ENCODE assay signal across 11 cellular contexts in genomic region chr2:218317232-218317630, GRCh38. TPM values are rescaled to one million over a fixed set of nuclear protein-coding genes. Genes with fewer than 3 reads are reported as not detected.
DNase-seq lines count a peak whose midpoint lies in the region; ATAC-seq, FAIRE-seq and TF ChIP-seq lines count a peak whose summit lies in the region.
"Had no signal": no experiment of that assay in that cellular context is flagged by ENCODE, and none has a peak within 500 bp of the region (broad histone marks: within the 10 kb centered on the region; RNA-seq: fewer than 3 reads in every experiment).

No MANE protein-coding gene starts in this region.

- no peak for TF ChIP-seq EP300 in K562 (IDR thresholded peaks at IDR 0.05; ENCODE audit: low read length)

- peaks cover 5% of the 10 kb centered on the region for H3K27me3 Mint-ChIP-seq in activated naive CD4-positive, alpha-beta T cell treated with anti-CD3 and anti-CD28 coated beads, Interleukin-2, amount 10 ng/mL, durations not matched to agents 7 days and 5 days
- H3K27me3 Mint-ChIP-seq in type B pancreatic cell = no peaks in the 10 kb centered on the region

- H3K36me3 ChIP-seq in K562 (ENCODE audit: control insufficient read depth, insufficient read depth, low read length) = no peaks in the 10 kb centered on the region

- intact Hi-C loops in K562 (cut with micrococcal nuclease) = no loop called here

- no peak for FAIRE-seq in K562 (lab: Jason Lieb, UNC)
- FAIRE-seq in GM19239 (lab: Jason Lieb, UNC) = no peak
- FAIRE-seq: frontal cortex, urothelium cell line had no signal

- DNase-seq in activated naive CD4-positive, alpha-beta T cell treated with anti-CD3 and anti-CD28 coated beads, Interleukin-2, amount 10 ng/mL, durations not matched to agents 7 days and 5 days = no peak
- no peak for DNase-seq in activated naive CD4-positive, alpha-beta T cell treated with anti-CD3 and anti-CD28 coated beads, Interleukin-2, amount 50 U/mL, for 72 hours (ENCODE audit: low spot score in 2 of 2)
- DNase-seq in K562 (ENCODE audit: extremely low read depth in 1 of 4, low spot score in 3 of 4) (no peak), type B pancreatic cell (ENCODE audit: extremely low spot score, unreplicated experiment) (no peak), GM19239 (ENCODE audit: insufficient read length, low spot score) (no peak)
- DNase-seq: DMS153, psoas muscle, SIG-M5 had no signal

- H3K9me3 Mint-ChIP-seq in activated naive CD4-positive, alpha-beta T cell treated with anti-CD3 and anti-CD28 coated beads, Interleukin-2, amount 10 ng/mL, durations not matched to agents 7 days and 5 days = no peaks in the 10 kb centered on the region
- no peaks in the 10 kb centered on the region for H3K9me3 Mint-ChIP-seq in activated naive CD4-positive, alpha-beta T cell treated with anti-CD3 and anti-CD28 coated beads, Interleukin-2, amount 50 U/mL, for 72 hours
- no peaks in the 10 kb centered on the region for H3K9me3 Mint-ChIP-seq in type B pancreatic cell

- in situ Hi-C loops in K562 (cut with MboI) = no loop called here

- H3K9me1 ChIP-seq in K562 (ENCODE audit: control insufficient read depth, insufficient read depth, low read length) = peaks cover 4% of the 10 kb centered on the region

- TF ChIP-seq POLR2A in K562 (conservative IDR thresholded peaks at IDR 0.05) = no peak

- H3K27ac Mint-ChIP-seq in activated naive CD4-positive, alpha-beta T cell treated with anti-CD3 and anti-CD28 coated beads, Interleukin-2, amount 10 ng/mL, durations not matched to agents 7 days and 5 days = peak overlapping the region; percentile 93
- H3K27ac Mint-ChIP-seq in activated naive CD4-positive, alpha-beta T cell treated with anti-CD3 and anti-CD28 coated beads, Interleukin-2, amount 50 U/mL, for 72 hours = peak overlapping the region in 1 of 2 donors; percentile 74
- peak overlapping the region; percentile 77 for H3K27ac Mint-ChIP-seq in type B pancreatic cell

- no peak for TF ChIP-seq CTCF in K562 (IDR thresholded peaks at IDR 0.05 in 2 of 3, conservative IDR thresholded peaks at IDR 0.05 in 1 of 3; ENCODE audit: insufficient read depth in 2 of 3, low read depth in 1 of 3, low read length in 3 of 3)
- no peak for TF ChIP-seq CTCF in type B pancreatic cell (conservative IDR thresholded peaks at IDR 0.05)

- H3K4me1 Mint-ChIP-seq in activated naive CD4-positive, alpha-beta T cell treated with anti-CD3 and anti-CD28 coated beads, Interleukin-2, amount 10 ng/mL, durations not matched to agents 7 days and 5 days = peaks cover 40% of the 10 kb centered on the region
- peaks cover 39% of the 10 kb centered on the region for H3K4me1 Mint-ChIP-seq in type B pancreatic cell (ENCODE audit: unreplicated experiment)

- no peak overlapping the region; the same call in 1 of the 2 replicates for H3K4me2 ChIP-seq in K562 (ENCODE audit: insufficient read depth, low read length)

- peak overlapping the region; percentile 96 for H2AFZ ChIP-seq in K562 (ENCODE audit: low read depth, low read length)

- H3K4me1 ChIP-seq in K562 (replicated peaks in 1 of 2; ENCODE audit: control insufficient read depth in 2 of 2, insufficient read depth in 2 of 2, low read length in 2 of 2) = peaks cover 10 to 23% of the 10 kb centered on the region in 2 experiments
- H3K4me1 ChIP-seq: psoas muscle had no signal

- H4K20me1 ChIP-seq in K562 (replicated peaks; ENCODE audit: control insufficient read depth, insufficient read depth, low read length) = no peaks in the 10 kb centered on the region

- H3K4me3 Mint-ChIP-seq in activated naive CD4-positive, alpha-beta T cell treated with anti-CD3 and anti-CD28 coated beads, Interleukin-2, amount 10 ng/mL, durations not matched to agents 7 days and 5 days = peak overlapping the region; percentile 61
- H3K4me3 Mint-ChIP-seq in type B pancreatic cell = no peak overlapping the region

- H3K27me3 ChIP-seq in K562 (ENCODE audit: control insufficient read depth in 2 of 2, insufficient read depth in 2 of 2, low read length in 2 of 2) = no peaks in the 10 kb centered on the region

- no peaks in the 10 kb centered on the region for H3K79me2 ChIP-seq in K562 (ENCODE audit: control insufficient read depth, insufficient read depth, low read length)

- peaks cover 8% of the 10 kb centered on the region for H3K36me3 Mint-ChIP-seq in activated naive CD4-positive, alpha-beta T cell treated with anti-CD3 and anti-CD28 coated beads, Interleukin-2, amount 10 ng/mL, durations not matched to agents 7 days and 5 days
- no peaks in the 10 kb centered on the region for H3K36me3 Mint-ChIP-seq in activated naive CD4-positive, alpha-beta T cell treated with anti-CD3 and anti-CD28 coated beads, Interleukin-2, amount 50 U/mL, for 72 hours
- no peaks in the 10 kb centered on the region for H3K36me3 Mint-ChIP-seq in type B pancreatic cell

- BruUV-seq in K562 (replicated peaks; lab: Mats Ljungman, UMichigan) = no TSS peak

- WGBS in K562 (ENCODE audit: insufficient coverage, low coverage, missing lambda C conversion rate) = 47% methylated on average over 3 of the region's 3 CpGs

- H3K9ac ChIP-seq in K562 (ENCODE audit: insufficient read depth in 1 of 2, low read depth in 2 of 2, low read length in 2 of 2) = peak overlapping the region in 1 of 2 experiments; percentile 30; a peak in 2 of 4 replicates

- H3K4me3 ChIP-seq in K562 = no peak overlapping the region
- H3K4me3 ChIP-seq: psoas muscle had no signal

- CTCF ChIA-PET in activated naive CD4-positive, alpha-beta T cell treated with anti-CD3 and anti-CD28 coated beads, Interleukin-2, amount 10 ng/mL, durations not matched to agents 7 days and 5 days (lab: Charles Lee) = interaction anchor here (0.7 to 1.0 kb wide), 2 partner anchors 9 to 40 kb away, joined by 3 read pairs; no protein-coding TSS in a partner anchor
- CTCF ChIA-PET in K562 (lab: Yijun Ruan, JAX; ENCODE audit: low intra/inter-chr PET ratio) = no interaction called here

- POLR2A ChIA-PET in K562 (lab: Yijun Ruan, JAX) = interaction anchor here (0.7 kb wide), 1 partner anchor 136 kb away, joined by 3 read pairs; no protein-coding TSS in a partner anchor

- ATAC-seq in activated naive CD4-positive, alpha-beta T cell treated with anti-CD3 and anti-CD28 coated beads, Interleukin-2, amount 50 U/mL, for 72 hours = no peak
- ATAC-seq in K562 (no peak; the same call in 2 of the 3 replicates), GM19463 (IDR thresholded peaks at IDR 0.05; ENCODE audit: unreplicated experiment) (no peak)
- ATAC-seq: psoas muscle had no signal

- no peak for TF ChIP-seq RAD21 in K562 (CRISPR knock-in tag; conservative IDR thresholded peaks at IDR 0.05 in 1 of 2, IDR thresholded peaks at IDR 0.05 in 1 of 2)

- H3K9me3 ChIP-seq in K562 (replicated peaks; ENCODE audit: control insufficient read depth, insufficient read depth, low read depth, low read length) = no peaks in the 10 kb centered on the region
- H3K9me3 ChIP-seq: psoas muscle had no signal

- peak overlapping the region; percentile 66; the same call in 2 of the 3 replicates for H3K27ac ChIP-seq in K562 (ENCODE audit: extremely low read depth, low read depth, low read length)
- H3K27ac ChIP-seq: psoas muscle had no signal

RNA-seq across cellular contexts. Expression of gene TMBIM1, which starts 24.9 kb away (rescaled TPM):
- total RNA-seq in activated naive CD4-positive, alpha-beta T cell treated with anti-CD3 and anti-CD28 coated beads, Interleukin-2, amount 50 U/mL, for 72 hours = 10 to 100 TPM; 46.1 to 47.5 TPM
- 60.5 and 126 TPM in 2 replicates for total RNA-seq in K562 (2011; cell fraction: chromatin; rRNA removed; ENCODE audit: low replicate concordance)
- 123 and 144 TPM in 2 replicates for total RNA-seq in K562 (2011; cell fraction: nucleolus; rRNA removed)
- total RNA-seq in K562 (2011; cell fraction: nucleoplasm; rRNA removed) = 126 and 128 TPM in 2 replicates
- total RNA-seq in K562 (2014; rRNA removed) (64.8 and 71.4 TPM in 2 replicates), K562 (2014; rRNA removed; fragmentation: Illumina TruSeq; extraction: Trizol) (56.6 and 59.2 TPM in 2 replicates), K562 (2015; rRNA removed; fragmentation: Illumina TruSeq; extraction: Trizol) (43.7 and 46.8 TPM in 2 replicates), K562 (2021) (90.7 and 102 TPM in 2 replicates), type B pancreatic cell (ENCODE audit: low replicate concordance) (94.5 and 303 TPM in 2 replicates)
- polyA plus RNA-seq in K562 (2011; rRNA removed) (45.9 and 66.8 TPM in 2 replicates), K562 (2014; fragmentation: Illumina TruSeq; extraction: Trizol) (105 and 112 TPM in 2 replicates), K562 (2014; fragmentation: Nextera tagmentation; extraction: Ambion mirVana) (10 to 100 TPM; 14.2 to 35.6 TPM), K562 (2014; rRNA removed) (47.0 and 49.5 TPM in 2 replicates)
- 68.3 and 77.4 TPM in 2 replicates for polyA plus RNA-seq in K562 (2011; cell fraction: cytosol; rRNA removed)
- polyA plus RNA-seq in K562 (2011; cell fraction: nucleus; rRNA removed) = 111 and 118 TPM in 2 replicates
- 77.9 and 194 TPM in 2 replicates for polyA plus RNA-seq in K562 (2012)
- 37.4 and 39.0 TPM in 2 replicates for polyA minus RNA-seq in K562 (2011; rRNA and poly(A)+ RNA removed)
- 26.7 and 30.6 TPM in 2 replicates for polyA minus RNA-seq in K562 (2011; cell fraction: cytosol; rRNA and poly(A)+ RNA removed)
- 15.1 and 18.2 TPM in 2 replicates for polyA minus RNA-seq in K562 (2011; cell fraction: nucleus; rRNA and poly(A)+ RNA removed)

RNA-seq across cellular contexts. Expression of gene CATIP, which starts 39.4 kb away (rescaled TPM):
- not detected for total RNA-seq in activated naive CD4-positive, alpha-beta T cell treated with anti-CD3 and anti-CD28 coated beads, Interleukin-2, amount 50 U/mL, for 72 hours
- not detected in 2 replicates for total RNA-seq in K562 (2011; cell fraction: chromatin; rRNA removed; ENCODE audit: low replicate concordance)
- not detected in 2 replicates for total RNA-seq in K562 (2011; cell fraction: nucleolus; rRNA removed)
- 1.2 TPM in 1 of 2 replicates, not detected in the other for total RNA-seq in K562 (2011; cell fraction: nucleoplasm; rRNA removed)
- total RNA-seq in K562 (2014; rRNA removed) (not detected in 2 replicates), K562 (2014; rRNA removed; fragmentation: Illumina TruSeq; extraction: Trizol) (not detected in 2 replicates), K562 (2015; rRNA removed; fragmentation: Illumina TruSeq; extraction: Trizol) (not detected in 2 replicates), K562 (2021) (not detected in 2 replicates), type B pancreatic cell (ENCODE audit: low replicate concordance) (0.21 and 4.1 TPM in 2 replicates)
- polyA plus RNA-seq in K562 (2011; rRNA removed) (not detected in 2 replicates), K562 (2014; fragmentation: Illumina TruSeq; extraction: Trizol) (not detected in 2 replicates), K562 (2014; fragmentation: Nextera tagmentation; extraction: Ambion mirVana) (under 1 TPM; 0.06 to 0.08 TPM), K562 (2014; rRNA removed) (0.09 TPM in 1 of 2 replicates, not detected in the other)
- polyA plus RNA-seq in K562 (2011; cell fraction: cytosol; rRNA removed) = not detected in 2 replicates
- polyA plus RNA-seq in K562 (2011; cell fraction: nucleus; rRNA removed) = 0.17 TPM in 1 of 2 replicates, not detected in the other
- 0.18 and 0.37 TPM in 2 replicates for polyA plus RNA-seq in K562 (2012)
- polyA minus RNA-seq in K562 (2011; rRNA and poly(A)+ RNA removed) = not detected in 2 replicates
- not detected in 2 replicates for polyA minus RNA-seq in K562 (2011; cell fraction: cytosol; rRNA and poly(A)+ RNA removed)
- not detected in 2 replicates for polyA minus RNA-seq in K562 (2011; cell fraction: nucleus; rRNA and poly(A)+ RNA removed)
- total RNA-seq: frontal cortex, psoas muscle had no signal
- polyA plus RNA-seq: psoas muscle had no signal

RNA-seq across cellular contexts. Expression of gene PNKD, which starts 46.9 kb away (rescaled TPM):
- total RNA-seq in activated naive CD4-positive, alpha-beta T cell treated with anti-CD3 and anti-CD28 coated beads, Interleukin-2, amount 50 U/mL, for 72 hours = 10 to 100 TPM; 25.1 to 30.4 TPM
- total RNA-seq in K562 (2011; cell fraction: chromatin; rRNA removed; ENCODE audit: low replicate concordance) = 14.5 and 65.7 TPM in 2 replicates
- total RNA-seq in K562 (2011; cell fraction: nucleolus; rRNA removed) = 43.7 and 53.7 TPM in 2 replicates
- total RNA-seq in K562 (2011; cell fraction: nucleoplasm; rRNA removed) = 35.0 and 68.9 TPM in 2 replicates
- total RNA-seq in K562 (2014; rRNA removed) = 50.2 and 55.7 TPM in 2 replicates
- total RNA-seq in K562 (2014; rRNA removed; fragmentation: Illumina TruSeq; extraction: Trizol) = 17.5 and 26.0 TPM in 2 replicates
- 32.3 and 34.0 TPM in 2 replicates for total RNA-seq in K562 (2015; rRNA removed; fragmentation: Illumina TruSeq; extraction: Trizol)
- total RNA-seq in K562 (2021) = 59.5 and 60.1 TPM in 2 replicates
- polyA plus RNA-seq in K562 (2011; rRNA removed) = 37.2 and 41.2 TPM in 2 replicates
- 44.5 and 73.0 TPM in 2 replicates for polyA plus RNA-seq in K562 (2011; cell fraction: cytosol; rRNA removed)
- polyA plus RNA-seq in K562 (2011; cell fraction: nucleus; rRNA removed) = 74.3 and 129 TPM in 2 replicates
- 59.7 and 79.4 TPM in 2 replicates for polyA plus RNA-seq in K562 (2012)
- polyA plus RNA-seq in K562 (2014; fragmentation: Illumina TruSeq; extraction: Trizol) = 64.2 and 68.2 TPM in 2 replicates
- 100 to 1,000 TPM in 1 of 2 experiments, 10 to 100 TPM in 1; 89.1 to 105 TPM for polyA plus RNA-seq in K562 (2014; fragmentation: Nextera tagmentation; extraction: Ambion mirVana)
- polyA plus RNA-seq in K562 (2014; rRNA removed) = 80.6 and 85.2 TPM in 2 replicates
- 8.8 and 9.5 TPM in 2 replicates for polyA minus RNA-seq in K562 (2011; rRNA and poly(A)+ RNA removed)
- polyA minus RNA-seq in K562 (2011; cell fraction: cytosol; rRNA and poly(A)+ RNA removed) = 11.2 and 13.5 TPM in 2 replicates
- polyA minus RNA-seq in K562 (2011; cell fraction: nucleus; rRNA and poly(A)+ RNA removed) = 11.0 and 18.3 TPM in 2 replicates
- 58.4 and 66.4 TPM in 2 replicates for total RNA-seq in type B pancreatic cell (ENCODE audit: low replicate concordance)

RNA-seq across cellular contexts. Expression of gene AAMP, which starts 47.3 kb away (rescaled TPM):
- 10 to 100 TPM; 67.7 to 68.4 TPM for total RNA-seq in activated naive CD4-positive, alpha-beta T cell treated with anti-CD3 and anti-CD28 coated beads, Interleukin-2, amount 50 U/mL, for 72 hours
- total RNA-seq in K562 (2011; cell fraction: chromatin; rRNA removed; ENCODE audit: low replicate concordance) = 32.1 and 75.8 TPM in 2 replicates
- 53.4 and 63.2 TPM in 2 replicates for total RNA-seq in K562 (2011; cell fraction: nucleolus; rRNA removed)
- total RNA-seq in K562 (2011; cell fraction: nucleoplasm; rRNA removed) = 39.5 and 41.6 TPM in 2 replicates
- 156 and 197 TPM in 2 replicates for total RNA-seq in K562 (2014; rRNA removed)
- total RNA-seq in K562 (2014; rRNA removed; fragmentation: Illumina TruSeq; extraction: Trizol) = 62.2 and 77.6 TPM in 2 replicates
- total RNA-seq in K562 (2015; rRNA removed; fragmentation: Illumina TruSeq; extraction: Trizol) = 94.1 and 99.2 TPM in 2 replicates
- total RNA-seq in K562 (2021) = 87.7 and 96.9 TPM in 2 replicates
- polyA plus RNA-seq in K562 (2011; rRNA removed) = 39.5 and 47.3 TPM in 2 replicates
- 74.7 and 140 TPM in 2 replicates for polyA plus RNA-seq in K562 (2011; cell fraction: cytosol; rRNA removed)
- 86.2 and 95.8 TPM in 2 replicates for polyA plus RNA-seq in K562 (2011; cell fraction: nucleus; rRNA removed)
- polyA plus RNA-seq in K562 (2012) = 76.3 and 79.7 TPM in 2 replicates
- polyA plus RNA-seq in K562 (2014; fragmentation: Illumina TruSeq; extraction: Trizol) = 135 and 139 TPM in 2 replicates
- polyA plus RNA-seq in K562 (2014; fragmentation: Nextera tagmentation; extraction: Ambion mirVana) = 1 to 10 TPM; 5.7 to 8.9 TPM
- 133 and 156 TPM in 2 replicates for polyA plus RNA-seq in K562 (2014; rRNA removed)
- polyA minus RNA-seq in K562 (2011; rRNA and poly(A)+ RNA removed) = 38.7 and 46.6 TPM in 2 replicates
- 31.6 and 40.7 TPM in 2 replicates for polyA minus RNA-seq in K562 (2011; cell fraction: cytosol; rRNA and poly(A)+ RNA removed)
- 18.7 and 26.5 TPM in 2 replicates for polyA minus RNA-seq in K562 (2011; cell fraction: nucleus; rRNA and poly(A)+ RNA removed)
- 82.2 and 97.8 TPM in 2 replicates for total RNA-seq in type B pancreatic cell (ENCODE audit: low replicate concordance)

RNA-seq across cellular contexts. Expression of gene GPBAR1, which starts 56.4 kb away (rescaled TPM):
- total RNA-seq in activated naive CD4-positive, alpha-beta T cell treated with anti-CD3 and anti-CD28 coated beads, Interleukin-2, amount 50 U/mL, for 72 hours = under 1 TPM; 0.46 to 0.88 TPM
- 0.35 TPM in 1 of 2 replicates, not detected in the other for total RNA-seq in K562 (2011; cell fraction: chromatin; rRNA removed; ENCODE audit: low replicate concordance)
- 0.33 TPM in 1 of 2 replicates, not detected in the other for total RNA-seq in K562 (2011; cell fraction: nucleolus; rRNA removed)
- total RNA-seq in K562 (2011; cell fraction: nucleoplasm; rRNA removed) = 0.22 and 0.38 TPM in 2 replicates
- total RNA-seq in K562 (2014; rRNA removed) (not detected in 2 replicates), K562 (2014; rRNA removed; fragmentation: Illumina TruSeq; extraction: Trizol) (not detected in 2 replicates), K562 (2015; rRNA removed; fragmentation: Illumina TruSeq; extraction: Trizol) (not detected in 2 replicates), K562 (2021) (not detected in 2 replicates), type B pancreatic cell (ENCODE audit: low replicate concordance) (2.1 and 5.7 TPM in 2 replicates)
- polyA plus RNA-seq in K562 (2011; rRNA removed) (not detected in 2 replicates), K562 (2014; fragmentation: Illumina TruSeq; extraction: Trizol) (not detected in 2 replicates), K562 (2014; fragmentation: Nextera tagmentation; extraction: Ambion mirVana) (not detected), K562 (2014; rRNA removed) (not detected in 2 replicates)
- 0.04 TPM in 1 of 2 replicates, not detected in the other for polyA plus RNA-seq in K562 (2011; cell fraction: cytosol; rRNA removed)
- 0.07 and 0.09 TPM in 2 replicates for polyA plus RNA-seq in K562 (2011; cell fraction: nucleus; rRNA removed)
- polyA plus RNA-seq in K562 (2012) = 0.08 TPM in 1 of 2 replicates, not detected in the other
- not detected in 2 replicates for polyA minus RNA-seq in K562 (2011; rRNA and poly(A)+ RNA removed)
- not detected in 2 replicates for polyA minus RNA-seq in K562 (2011; cell fraction: cytosol; rRNA and poly(A)+ RNA removed)
- not detected in 2 replicates for polyA minus RNA-seq in K562 (2011; cell fraction: nucleus; rRNA and poly(A)+ RNA removed)
- total RNA-seq: frontal cortex had no signal
